In the genomic region with DNA sequence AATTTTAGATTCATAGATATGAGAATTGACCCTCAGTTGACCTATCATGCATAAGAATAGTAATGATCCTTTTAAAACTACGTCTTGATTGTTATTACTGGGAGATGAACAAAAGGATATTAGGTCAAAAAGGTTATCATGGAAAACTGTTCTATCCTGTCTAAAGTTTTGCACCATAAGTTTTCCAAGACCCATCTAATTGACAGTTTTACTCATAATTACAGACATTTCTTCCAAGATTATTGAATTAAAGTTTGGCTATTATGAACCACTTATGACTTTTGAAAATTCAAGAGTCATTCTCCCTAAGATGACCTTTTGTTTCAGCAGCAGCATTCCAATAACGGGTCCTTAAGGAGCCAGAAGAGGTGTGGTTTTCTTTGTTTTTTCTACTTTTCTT, we compare ENCODE assay signal across 35 cellular contexts.
"Had no signal": no experiment of that assay in that cellular context is flagged by ENCODE, and none has a peak within 500 bp of the region (broad histone marks: within the 10 kb centered on the region; RNA-seq: fewer than 3 reads in every experiment).

No MANE protein-coding gene starts in this region.

- H3K4me2 ChIP-seq: KMS-11 had no signal

- H3K4me3 ChIP-seq: MG63 had no signal

- H3K36me3 ChIP-seq: MG63 had no signal

- H3K9me3 ChIP-seq: MG63 had no signal

- H3K9ac ChIP-seq: KMS-11 had no signal

- DNase-seq: Karpas-422, Kasumi-1, KBM-7, KG1, MG63, MM.1S, MV-4-11, NCI-H1048, NCI-H1092, NCI-H1092 treated with DMSO at 0.1 percent for 48 hours, NCI-H1105, NCI-H1105 treated with DMSO at 0.1 percent for 48 hours, NCI-H1417, NCI-H1417 treated with DMSO at 0.1 percent for 48 hours, NCI-H1436, NCI-H1436 treated with DMSO at 0.1 percent for 48 hours, NCI-H146, NCI-H1694, NCI-H1694 treated with DMSO at 0.1 percent for 48 hours, NCI-H187, NCI-H187 treated with DMSO at 0.1 percent for 48 hours, NCI-H1930, NCI-H2029, NCI-H2029 treated with DMSO at 0.1 percent for 48 hours, NCI-H2081, NCI-H2081 treated with DMSO at 0.1 percent for 48 hours, NCI-H2107, NCI-H2171, NCI-H2171 treated with DMSO at 0.1 percent for 48 hours, NCI-H2227 treated with DMSO at 0.1 percent for 48 hours, NCI-H226, NCI-H345, NCI-H446, NCI-H446 treated with DMSO at 0.1 percent for 48 hours had no signal

- H3K27ac ChIP-seq: KMS-11 had no signal

- H3K27me3 ChIP-seq: MG63 had no signal
